Comparison of ENCODE assay signal across 8 cellular contexts in genomic region chr1:65265296-65266271, GRCh38. TPM values are rescaled to one million over a fixed set of nuclear protein-coding genes. Genes with fewer than 3 reads are reported as not detected.
DNase-seq lines count a peak whose midpoint lies in the region; ATAC-seq and TF ChIP-seq lines count a peak whose summit lies in the region.

No MANE protein-coding gene starts in this region.

- peak overlapping the region; percentile 88 for H3K4me3 ChIP-seq in WERI-Rb-1 (ENCODE audit: low read depth, low read length)

- H3K36me3 ChIP-seq in WERI-Rb-1 = no peaks in the 10 kb centered on the region

- H3K9me3 ChIP-seq in WERI-Rb-1 (ENCODE audit: severe bottlenecking) = no peaks in the 10 kb centered on the region

- DNase-seq in AG09319 (ENCODE audit: extremely low read depth, low read depth) (no peak), WERI-Rb-1 (peak; percentile 81), dedifferentiated amniotic fluid mesenchymal stem cell (ENCODE audit: extremely low spot score) (peak; percentile 63), kidney tubule cell (ENCODE audit: low spot score) (peak; percentile 65), ureter (ENCODE audit: low spot score) (no peak)
- DNase-seq in stimulated activated CD4-positive, alpha-beta T cell treated with anti-CD3 and anti-CD28 coated beads, Interleukin-4, amount 100 ng/mL, for 1 hour = peak; percentile 34

- no peak for TF ChIP-seq RAD21 in Ishikawa (IDR thresholded peaks at IDR 0.05; ENCODE audit: low read depth)

- ATAC-seq in GM18519 (IDR thresholded peaks at IDR 0.05; ENCODE audit: low FRiP score, unreplicated experiment) = peak; percentile 43

- no peaks in the 10 kb centered on the region for H3K27me3 ChIP-seq in WERI-Rb-1 (ENCODE audit: insufficient read depth, low read depth, severe bottlenecking)

- peak; percentile 33 for TF ChIP-seq CTCF in AG09319 (IDR thresholded peaks at IDR 0.05; ENCODE audit: low read depth, low read length)
- peak; percentile 74 for TF ChIP-seq CTCF in WERI-Rb-1 (IDR thresholded peaks at IDR 0.05; ENCODE audit: low read depth, low read length)

- TF ChIP-seq EP300 in Ishikawa (IDR thresholded peaks at IDR 0.05; ENCODE audit: borderline replicate concordance) = no peak

- H3K27ac ChIP-seq in WERI-Rb-1 = peak overlapping the region; percentile 68

TF ChIP-seq in Ishikawa, 13 proteins besides CTCF, POLR2A, EP300 and RAD21:
- TF ChIP-seq TAF1 (IDR thresholded peaks at IDR 0.05; ENCODE audit: low read depth) (no peak), MAX (IDR thresholded peaks at IDR 0.05) (0 out of 2 replicates have a peak, but pooled peaks have one; percentile 28), TCF12 (IDR thresholded peaks at IDR 0.05; ENCODE audit: low read depth) (no peak), USF1 (IDR thresholded peaks at IDR 0.05) (no peak), CREB1 (IDR thresholded peaks at IDR 0.05; ENCODE audit: low read depth) (no peak)
TF ChIP-seq in Ishikawa: peak in this region for 1.

RNA-seq across cellular contexts. Expression of gene DNAJC6, which starts 43.8 kb away (rescaled TPM):
- total RNA-seq in ureter = 3.4 TPM

Comparison
In these comparisons a context has a peak if more than half of its experiments do, and no peak if none do; other contexts are left out.
1. DNase-seq: peak in WERI-Rb-1 (single experiment), dedifferentiated amniotic fluid mesenchymal stem cell (single experiment), kidney tubule cell (single experiment) and stimulated activated CD4-positive, alpha-beta T cell treated with anti-CD3 and anti-CD28 coated beads, Interleukin-4, amount 100 ng/mL, for 1 hour (single experiment); none in AG09319 (single experiment) and ureter (single experiment).